ENCODE assay signal across 18 cellular contexts in the genomic region with DNA sequence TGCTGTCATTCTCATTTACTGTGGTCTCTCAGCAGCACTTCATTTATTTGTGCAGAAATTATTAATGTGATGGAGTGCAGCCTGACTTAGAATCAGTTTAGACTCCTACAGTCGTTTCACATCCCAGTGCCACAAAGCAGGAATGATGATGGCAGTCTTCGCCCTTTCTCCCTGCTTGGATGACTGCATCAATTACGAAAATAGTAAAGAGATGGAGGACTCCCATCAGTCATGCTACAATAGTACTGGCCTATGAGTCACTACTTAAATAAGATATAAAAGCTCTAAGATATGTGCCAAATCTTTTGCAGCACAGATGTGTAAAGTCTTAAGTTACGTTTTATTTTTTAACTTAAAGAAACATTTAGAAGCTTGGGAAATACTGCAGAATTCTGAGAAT.
DNase-seq lines count a peak whose midpoint lies in the region; ATAC-seq and TF ChIP-seq lines count a peak whose summit lies in the region.
"Had no signal": no experiment of that assay in that cellular context is flagged by ENCODE, and none has a peak within 500 bp of the region (broad histone marks: within the 10 kb centered on the region; RNA-seq: fewer than 3 reads in every experiment).

No MANE protein-coding gene starts in this region.

- H3K4me3 ChIP-seq in brain microvascular endothelial cell (ENCODE audit: low read depth, low read length) (no peak overlapping the region), foreskin fibroblast (ENCODE audit: low read depth in 1 of 2, low read length in 2 of 2) (no peak overlapping the region)
- H3K4me3 ChIP-seq: BLaER1 treated with 17β-estradiol and CSF1 and Interleukin-3, amounts not matched to agents 10 nM and 100 nM; transverse colon had no signal

- no peaks in the 10 kb centered on the region for H3K27me3 ChIP-seq in brain microvascular endothelial cell (replicated peaks)
- H3K27me3 ChIP-seq: BLaER1 treated with 17β-estradiol and CSF1 and Interleukin-3, amounts not matched to agents 10 nM and 100 nM; transverse colon had no signal

- no peaks in the 10 kb centered on the region for H3K36me3 ChIP-seq in brain microvascular endothelial cell (replicated peaks)
- H3K36me3 ChIP-seq: BLaER1 treated with 17β-estradiol and CSF1 and Interleukin-3, amounts not matched to agents 10 nM and 100 nM; transverse colon had no signal

- in situ Hi-C loops in brain microvascular endothelial cell (cut with HindIII; ENCODE audit: low pct_ligation_motif_present, low sequenced_read_pairs), result no loop called here
- in situ Hi-C loops in ACHN (cut with HindIII; ENCODE audit: low pct_ligation_motif_present, low pct_unique_long_range_greater_than_20kb, low sequenced_read_pairs), result no loop called here

- TF ChIP-seq CTCF in brain microvascular endothelial cell (IDR thresholded peaks at IDR 0.05; ENCODE audit: low read depth, low read length, missing control alignments) (no peak), foreskin fibroblast (IDR thresholded peaks at IDR 0.05; ENCODE audit: low read depth, low read length) (no peak)

- DNase-seq in LHCN-M2 (ENCODE audit: low read depth) (peak; percentile 62), brain microvascular endothelial cell (peak; percentile 40), foreskin fibroblast (peak; percentile 9 to 36), stromal cell of bone marrow (ENCODE audit: low read depth) (peak; percentile 41), ACHN (no peak)
- DNase-seq: activated CD4-positive, alpha-beta memory T cell treated with anti-CD3 and anti-CD28 coated beads, Interleukin-2, amount 10 ng/mL, durations not matched to agents 7 days and 5 days; DMS 273 treated with DMSO at 0.1 percent for 48 hours; kidney glomerular epithelial cell; NCI-H1694; T-cell; transverse colon had no signal

- no peak overlapping the region for H3K27ac ChIP-seq in brain microvascular endothelial cell
- H3K27ac ChIP-seq: BLaER1 treated with 17β-estradiol and CSF1 and Interleukin-3, amounts not matched to agents 10 nM and 100 nM; transverse colon had no signal

- no peak for ATAC-seq in GM19324 (IDR thresholded peaks at IDR 0.05; ENCODE audit: low FRiP score, unreplicated experiment)
- ATAC-seq in GM21367 (IDR thresholded peaks at IDR 0.05; ENCODE audit: unreplicated experiment), result no peak
- no peak for ATAC-seq in GM21825 (IDR thresholded peaks at IDR 0.05; ENCODE audit: unreplicated experiment)
- ATAC-seq: HCT116; natural killer cell treated with Interleukin-12 subunit alpha and Interleukin-12 subunit beta and Interleukin-15 and Interleukin-18, amount 100 ng/mL, for 72 hours; stimulated activated memory B cell treated with anti-CD40 and anti-IgM and Interleukin-4, amounts not matched to agents 10 μg/mL and 1 μg/mL and 100 μg/mL, for 72 hours; T-cell had no signal
